Comparison of ENCODE assay signal across 31 cellular contexts in genomic region chr11:45005106-45005505, GRCh38.
"Had no signal": no experiment of that assay in that cellular context is flagged by ENCODE, and none has a peak within 500 bp of the region (broad histone marks: within the 10 kb centered on the region; RNA-seq: fewer than 3 reads in every experiment).

No MANE protein-coding gene starts in this region.

- ATAC-seq: Panc1, Right ventricle myocardium inferior, SK-N-SH treated with all-trans-retinoic acid at 6 μM for 48 hours, T-cell had no signal

- H3K27ac ChIP-seq: PC-9, RWPE1, SJCRH30, SK-N-MC had no signal

- DNase-seq: Kasumi-1, MG63, NCI-H1048, NCI-H1092 treated with DMSO at 0.1 percent for 48 hours, NCI-H1105 treated with DMSO at 0.1 percent for 48 hours, NCI-H1436, NCI-H146, NCI-H1694, NCI-H187, NCI-H1930, NCI-H2029 treated with DMSO at 0.1 percent for 48 hours, NCI-H2081 treated with DMSO at 0.1 percent for 48 hours, NCI-H2107, NCI-H2171, NCI-H226, NCI-H446 treated with DMSO at 0.1 percent for 48 hours, NCI-H510A, NCI-H524, NCI-H526, NCI-H774, PC-9, SHP77, SIG-M5, SJCRH30, T-cell had no signal

- FAIRE-seq: RCC 7860 had no signal
